ENCODE assay signal across 20 cellular contexts in genomic region chr9:112863781-112864180, GRCh38. TPM values are rescaled to one million over a fixed set of nuclear protein-coding genes. Genes with fewer than 3 reads are reported as not detected.
A peak's percentile ranks its signal among the peaks of the same experiment; 100 is the strongest.
DNase-seq lines count a peak whose midpoint lies in the region; ATAC-seq lines count a peak whose summit lies in the region.
"Had no signal": no experiment of that assay in that cellular context is flagged by ENCODE, and none has a peak within 500 bp of the region (broad histone marks: within the 10 kb centered on the region; RNA-seq: fewer than 3 reads in every experiment).

No MANE protein-coding gene starts in this region.

- no peak overlapping the region for H3K23ac ChIP-seq in neuronal stem cell (ENCODE audit: low read depth, low read length, poor library complexity)

- peaks cover 33% of the 10 kb centered on the region for H3K4me1 Mint-ChIP-seq in activated T-cell treated with anti-CD3 and anti-CD28 coated beads, Interleukin-2, amount 50 U/mL, for 72 hours (ENCODE audit: low read depth)
- peaks cover 14% of the 10 kb centered on the region for H3K4me1 Mint-ChIP-seq in T-helper 17 cell
- peaks cover 31% of the 10 kb centered on the region for H3K4me1 Mint-ChIP-seq in stimulated activated effector memory CD8-positive, alpha-beta T cell treated with anti-CD3 and anti-CD28 coated beads, Interleukin-12 subunit alpha, Interleukin-12 subunit beta, amount 100 ng/mL, for 72 hours

- peaks cover 2% of the 10 kb centered on the region in 2 donors for H3K4me1 ChIP-seq in neuronal stem cell (ENCODE audit: control insufficient read depth in 2 of 2, insufficient read depth in 1 of 2, low read depth in 1 of 2, low read length in 2 of 2)
- H3K4me1 ChIP-seq: body of pancreas, HAP-1 had no signal

- H3K27ac ChIP-seq in neuronal stem cell (replicated peaks; ENCODE audit: low read length) = no peak overlapping the region
- H3K27ac ChIP-seq: KMS-11, tibial artery had no signal

- no peak overlapping the region for H3K4ac ChIP-seq in neuronal stem cell (ENCODE audit: low read length)

- peaks cover 0 to 22% of the 10 kb centered on the region in 2 donors for H3K36me3 ChIP-seq in neuronal stem cell (replicated peaks in 1 of 2; ENCODE audit: control insufficient read depth in 2 of 2, insufficient read depth in 2 of 2, low read length in 2 of 2)
- H3K36me3 ChIP-seq: HAP-1 had no signal

- peak overlapping the region; percentile 8 to 9 for H3K4me3 Mint-ChIP-seq in activated T-cell treated with anti-CD3 and anti-CD28 coated beads, Interleukin-2, amount 50 U/mL, for 72 hours
- H3K4me3 Mint-ChIP-seq in T-helper 17 cell = no peak overlapping the region
- no peak overlapping the region for H3K4me3 Mint-ChIP-seq in stimulated activated effector memory CD8-positive, alpha-beta T cell treated with anti-CD3 and anti-CD28 coated beads, Interleukin-12 subunit alpha, Interleukin-12 subunit beta, amount 100 ng/mL, for 72 hours
- H3K4me3 Mint-ChIP-seq: CD4-positive, alpha-beta T cell had no signal

- H3K79me1 ChIP-seq in neuronal stem cell (ENCODE audit: low read depth, low read length) = no peaks in the 10 kb centered on the region

- ATAC-seq in activated T-cell treated with anti-CD3 and anti-CD28 coated beads, Interleukin-2, amount 50 U/mL, for 72 hours (replicated peaks in 1 of 2) = peak; percentile 75 to 76
- ATAC-seq in GM18511 (IDR thresholded peaks at IDR 0.05; ENCODE audit: unreplicated experiment) = peak; percentile 15
- no peak for ATAC-seq in T-helper 17 cell
- ATAC-seq in stimulated activated effector memory CD8-positive, alpha-beta T cell treated with anti-CD3 and anti-CD28 coated beads, Interleukin-12 subunit alpha, Interleukin-12 subunit beta, amount 100 ng/mL, for 72 hours = peak; percentile 27
- ATAC-seq in HG02884 (IDR thresholded peaks at IDR 0.05; ENCODE audit: unreplicated experiment) = no peak

- H3K9me3 ChIP-seq in T-helper 17 cell (ENCODE audit: control insufficient read depth, low read length, poor library complexity, severe bottlenecking) (no peaks in the 10 kb centered on the region), neuronal stem cell (replicated peaks in 1 of 2; ENCODE audit: control insufficient read depth in 2 of 2, insufficient read depth in 1 of 2, low read depth in 1 of 2, low read length in 2 of 2) (no peaks in the 10 kb centered on the region)
- H3K9me3 ChIP-seq: body of pancreas, HAP-1, tibial artery had no signal

- H3K27me3 Mint-ChIP-seq in activated T-cell treated with anti-CD3 and anti-CD28 coated beads, Interleukin-2, amount 50 U/mL, for 72 hours (ENCODE audit: low read depth) = no peaks in the 10 kb centered on the region
- no peaks in the 10 kb centered on the region for H3K27me3 Mint-ChIP-seq in T-helper 17 cell
- H3K27me3 Mint-ChIP-seq: CD4-positive, alpha-beta T cell had no signal

- H3K36me3 Mint-ChIP-seq in activated T-cell treated with anti-CD3 and anti-CD28 coated beads, Interleukin-2, amount 50 U/mL, for 72 hours (ENCODE audit: insufficient read depth in 2 of 2) = no peaks in the 10 kb centered on the region
- H3K36me3 Mint-ChIP-seq in T-helper 17 cell (ENCODE audit: low read depth) = peaks cover 12% of the 10 kb centered on the region
- H3K36me3 Mint-ChIP-seq in stimulated activated effector memory CD8-positive, alpha-beta T cell treated with anti-CD3 and anti-CD28 coated beads, Interleukin-12 subunit alpha, Interleukin-12 subunit beta, amount 100 ng/mL, for 72 hours = peaks cover 21% of the 10 kb centered on the region

- DNase-seq in activated T-cell treated with anti-CD3 and anti-CD28 coated beads, Interleukin-2, amount 50 U/mL, for 72 hours = no peak
- no peak for DNase-seq in activated T-cell treated with anti-CD3 and anti-CD28 coated beads, Interleukin-2, amount 50 U/mL, for 1 hour
- DNase-seq in T-helper 17 cell (no peak), neuronal stem cell (ENCODE audit: low spot score) (no peak), NOMO-1 treated with dmso at 0.1 percent for 144 hours (lab: John Stamatoyannopoulos, UW; ENCODE audit: unreplicated experiment) (no peak)
- DNase-seq in stimulated activated effector memory CD8-positive, alpha-beta T cell treated with anti-CD3 and anti-CD28 coated beads, Interleukin-12 subunit alpha, Interleukin-12 subunit beta, amount 100 ng/mL, for 72 hours (ENCODE audit: low spot score in 2 of 2) = no peak
- DNase-seq: activated CD4-positive, alpha-beta T cell treated with anti-CD3 and anti-CD28 coated beads for 1 hour; activated naive CD4-positive, alpha-beta T cell; CD4-positive, alpha-beta T cell; dermis blood vessel endothelial cell; NCI-H1105 treated with DMSO at 0.1 percent for 48 hours; stimulated activated CD4-positive, alpha-beta T cell treated with anti-CD3 and anti-CD28 coated beads, Interleukin-12 subunit alpha, Interleukin-12 subunit beta, amount 100 ng/mL, for 4 hours had no signal

- H3K18ac ChIP-seq in neuronal stem cell (ENCODE audit: low read length) = no peak overlapping the region

- no peak overlapping the region for H4K91ac ChIP-seq in neuronal stem cell (ENCODE audit: low read depth, low read length, poor library complexity)

- no peak overlapping the region for H2BK5ac ChIP-seq in neuronal stem cell (ENCODE audit: low read length)

- no peak overlapping the region for H3K14ac ChIP-seq in neuronal stem cell (ENCODE audit: low read length)

- H3K27ac Mint-ChIP-seq in activated T-cell treated with anti-CD3 and anti-CD28 coated beads, Interleukin-2, amount 50 U/mL, for 72 hours = no peak overlapping the region
- peak overlapping the region; percentile 29 for H3K27ac Mint-ChIP-seq in T-helper 17 cell
- H3K27ac Mint-ChIP-seq in stimulated activated effector memory CD8-positive, alpha-beta T cell treated with anti-CD3 and anti-CD28 coated beads, Interleukin-12 subunit alpha, Interleukin-12 subunit beta, amount 100 ng/mL, for 72 hours = peak overlapping the region; percentile 16
- H3K27ac Mint-ChIP-seq: CD4-positive, alpha-beta T cell had no signal

- H2AK5ac ChIP-seq in neuronal stem cell (ENCODE audit: low read depth, low read length) = no peak overlapping the region

- no peak overlapping the region for H3K4me3 ChIP-seq in neuronal stem cell (ENCODE audit: low read length in 2 of 2)
- H3K4me3 ChIP-seq: body of pancreas, HAP-1, tibial artery had no signal

- H3K4me2 ChIP-seq in neuronal stem cell (ENCODE audit: insufficient read depth, low read length, poor library complexity, severe bottlenecking) = no peak overlapping the region
- H3K4me2 ChIP-seq: KMS-11 had no signal

- H2BK15ac ChIP-seq in neuronal stem cell (ENCODE audit: low read length) = no peak overlapping the region

- no peak overlapping the region for H2AFZ ChIP-seq in neuronal stem cell (ENCODE audit: low read length)

- no peaks in the 10 kb centered on the region for H3K9me3 Mint-ChIP-seq in activated T-cell treated with anti-CD3 and anti-CD28 coated beads, Interleukin-2, amount 50 U/mL, for 72 hours
- H3K9me3 Mint-ChIP-seq in stimulated activated effector memory CD8-positive, alpha-beta T cell treated with anti-CD3 and anti-CD28 coated beads, Interleukin-12 subunit alpha, Interleukin-12 subunit beta, amount 100 ng/mL, for 72 hours = no peaks in the 10 kb centered on the region
- H3K9me3 Mint-ChIP-seq: CD4-positive, alpha-beta T cell had no signal

- H3K27me3 ChIP-seq in neuronal stem cell (ENCODE audit: control insufficient read depth in 3 of 3, insufficient read depth in 3 of 3, low read depth in 1 of 3, low read length in 3 of 3) = no peaks in the 10 kb centered on the region
- H3K27me3 ChIP-seq: body of pancreas, tibial artery had no signal

- H2BK12ac ChIP-seq in neuronal stem cell (ENCODE audit: low read length) = no peak overlapping the region

- H4K8ac ChIP-seq in neuronal stem cell (ENCODE audit: low read depth, low read length) = no peak overlapping the region

- no peak overlapping the region for H2BK120ac ChIP-seq in neuronal stem cell (ENCODE audit: low read depth, low read length)

- no CpG with 5 or more reads among the region's 2 CpGs for WGBS in neuronal stem cell (ENCODE audit: extremely low coverage in 2 of 2, insufficient read length in 2 of 2, insufficient replicate concordance in 1 of 2), 2 donors

- H3K9ac ChIP-seq in neuronal stem cell (ENCODE audit: low read depth, low read length, poor library complexity) = no peak overlapping the region
- H3K9ac ChIP-seq: KMS-11 had no signal

RNA-seq across cellular contexts. Expression of gene SLC46A2, which starts 26.9 kb away (rescaled TPM):
- not detected for total RNA-seq in activated T-cell treated with anti-CD3 and anti-CD28 coated beads, Interleukin-2, amount 50 U/mL, for 72 hours
- under 1 TPM in 1 of 2 donors, not detected in 1; 0.47 TPM for total RNA-seq in T-helper 17 cell
- not detected for polyA plus RNA-seq in neuronal stem cell (2013, experiment 1 of 2)
- not detected for polyA plus RNA-seq in neuronal stem cell (2013, experiment 2 of 2)
- total RNA-seq: CD4-positive, alpha-beta T cell; dermis blood vessel endothelial cell; kidney epithelial cell; renal cortical epithelial cell had no signal

Comparison
In these comparisons a context has a peak if more than half of its experiments do, and no peak if none do; other contexts are left out.
1. ATAC-seq: peak in activated T-cell treated with anti-CD3 and anti-CD28 coated beads, Interleukin-2, amount 50 U/mL, for 72 hours (2 of 2), GM18511 (single experiment) and stimulated activated effector memory CD8-positive, alpha-beta T cell treated with anti-CD3 and anti-CD28 coated beads, Interleukin-12 subunit alpha, Interleukin-12 subunit beta, amount 100 ng/mL, for 72 hours (single experiment); none in T-helper 17 cell (single experiment) and HG02884 (single experiment).
2. H3K4me3 Mint-ChIP-seq: peak in activated T-cell treated with anti-CD3 and anti-CD28 coated beads, Interleukin-2, amount 50 U/mL, for 72 hours (2 of 2); none in T-helper 17 cell (single experiment) and stimulated activated effector memory CD8-positive, alpha-beta T cell treated with anti-CD3 and anti-CD28 coated beads, Interleukin-12 subunit alpha, Interleukin-12 subunit beta, amount 100 ng/mL, for 72 hours (single experiment).